ENCODE assay signal across 8 cellular contexts in genomic region chr1:227766015-227766634, GRCh38. TPM values are rescaled to one million over a fixed set of nuclear protein-coding genes. Genes with fewer than 3 reads are reported as not detected.
DNase-seq lines count a peak whose midpoint lies in the region; ATAC-seq and TF ChIP-seq lines count a peak whose summit lies in the region.

No MANE protein-coding gene starts in this region.

- DNase-seq in Right ventricle myocardium superior (peak; percentile 55), cardiac septum (ENCODE audit: low spot score) (no peak), PC-3 (peak; percentile 96), renal cortical epithelial cell (ENCODE audit: low read depth) (peak; percentile 21), nephron progenitor cell (no peak)
- peak; percentile 80 for DNase-seq in activated T-helper 2 cell treated with anti-CD3 and anti-CD28 coated beads, Interferon-gamma antibody, Interleukin-2, Interleukin-4, amounts not matched to agents 10 μg/mL and 5 μg/mL and 100 μg/mL, durations not matched to agents 14 hours and 24 hours and 36 hours (ENCODE audit: low spot score)

- CTCF ChIA-PET in PC-3 (lab: Charles Lee): interaction anchor here (0.6 to 1.2 kb wide), 3 partner anchors 23 to 187 kb away, joined by 4 to 6 read pairs (median 5); no protein-coding TSS in a partner anchor

- peaks cover 43% of the 10 kb centered on the region for H3K79me2 ChIP-seq in PC-3 (ENCODE audit: low read length)

- H3K9ac ChIP-seq in PC-3 (ENCODE audit: low read length): no peak overlapping the region

- no peaks in the 10 kb centered on the region for H3F3A ChIP-seq in PC-3 (ENCODE audit: low read length, unreplicated experiment)

- H3K9me3 ChIP-seq in PC-3 (ENCODE audit: low read length): no peaks in the 10 kb centered on the region

- H3K9me3 Mint-ChIP-seq in activated T-helper 2 cell treated with anti-CD3 and anti-CD28 coated beads, Interferon-gamma antibody, Interleukin-2, Interleukin-4, amounts not matched to agents 10 μg/mL and 5 μg/mL and 100 μg/mL, durations not matched to agents 14 hours and 24 hours and 36 hours: no peaks in the 10 kb centered on the region
- no peaks in the 10 kb centered on the region for H3K9me3 Mint-ChIP-seq in nephron progenitor cell

- peaks cover 31% of the 10 kb centered on the region for H4K20me1 ChIP-seq in PC-3 (ENCODE audit: low read length)

- POLR2A ChIA-PET in PC-3 (lab: Charles Lee; ENCODE audit: unreplicated experiment): no interaction called here

- no peaks in the 10 kb centered on the region for H3K27me3 ChIP-seq in PC-3 (ENCODE audit: low read length)

- 0 out of 2 replicates have a peak, but pooled peaks have one; percentile 7 for TF ChIP-seq CTCF in PC-3 (conservative IDR thresholded peaks at IDR 0.05; ENCODE audit: low read depth, low read length)
- no peak for TF ChIP-seq CTCF in nephron progenitor cell (IDR thresholded peaks at IDR 0.05)

- peaks cover 44% of the 10 kb centered on the region for H3K36me3 ChIP-seq in PC-3 (ENCODE audit: low read depth, low read length)

- peaks cover 51% of the 10 kb centered on the region for H3K4me1 ChIP-seq in PC-3 (ENCODE audit: insufficient read depth, low read length)

- BruUV-seq in PC-3 (replicated peaks; lab: Mats Ljungman, UMichigan): no TSS peak

- peaks cover 68% of the 10 kb centered on the region for H3K4me1 Mint-ChIP-seq in activated T-helper 2 cell treated with anti-CD3 and anti-CD28 coated beads, Interferon-gamma antibody, Interleukin-2, Interleukin-4, amounts not matched to agents 10 μg/mL and 5 μg/mL and 100 μg/mL, durations not matched to agents 14 hours and 24 hours and 36 hours (ENCODE audit: low read depth)
- no peaks in the 10 kb centered on the region for H3K4me1 Mint-ChIP-seq in nephron progenitor cell

- no peak overlapping the region for H3K4me3 ChIP-seq in PC-3 (ENCODE audit: low read length)

- ATAC-seq in Right ventricle myocardium superior (ENCODE audit: poor library complexity) (no peak), PC-3 (peak; percentile 73), GM21360 (IDR thresholded peaks at IDR 0.05; ENCODE audit: unreplicated experiment) (no peak), HG02763 (IDR thresholded peaks at IDR 0.05; ENCODE audit: unreplicated experiment) (no peak)

- no peaks in the 10 kb centered on the region for H3K27me3 Mint-ChIP-seq in activated T-helper 2 cell treated with anti-CD3 and anti-CD28 coated beads, Interferon-gamma antibody, Interleukin-2, Interleukin-4, amounts not matched to agents 10 μg/mL and 5 μg/mL and 100 μg/mL, durations not matched to agents 14 hours and 24 hours and 36 hours (ENCODE audit: low read depth)
- H3K27me3 Mint-ChIP-seq in nephron progenitor cell (ENCODE audit: low read depth, poor library complexity): peaks cover 3% of the 10 kb centered on the region

- peak overlapping the region; percentile 23 for H3K4me2 ChIP-seq in PC-3 (ENCODE audit: low read length)

- no peak overlapping the region for H2AFZ ChIP-seq in PC-3 (ENCODE audit: low read length)

- no peaks in the 10 kb centered on the region for H3K9me2 ChIP-seq in PC-3 (replicated peaks; ENCODE audit: low read length)

- peak overlapping the region; percentile 65 for H3K27ac Mint-ChIP-seq in activated T-helper 2 cell treated with anti-CD3 and anti-CD28 coated beads, Interferon-gamma antibody, Interleukin-2, Interleukin-4, amounts not matched to agents 10 μg/mL and 5 μg/mL and 100 μg/mL, durations not matched to agents 14 hours and 24 hours and 36 hours
- H3K27ac Mint-ChIP-seq in nephron progenitor cell: no peak overlapping the region

- no peak overlapping the region for H3K27ac ChIP-seq in PC-3 (ENCODE audit: low read length)

- H3K4me3 Mint-ChIP-seq in activated T-helper 2 cell treated with anti-CD3 and anti-CD28 coated beads, Interferon-gamma antibody, Interleukin-2, Interleukin-4, amounts not matched to agents 10 μg/mL and 5 μg/mL and 100 μg/mL, durations not matched to agents 14 hours and 24 hours and 36 hours (ENCODE audit: low read depth): peak overlapping the region; percentile 54
- no peak overlapping the region for H3K4me3 Mint-ChIP-seq in nephron progenitor cell

- intact Hi-C loops in Right ventricle myocardium superior (cut with DNase I) (no loop called here), cardiac septum (cut with DNase I) (loop anchor here (10.0 kb wide), 1 partner anchor 281 kb away; no protein-coding TSS in a partner anchor), PC-3 (cut with micrococcal nuclease) (loop anchor here (1.0 to 10.0 kb wide), 2 partner anchors 22 to 319 kb away; partner anchors contain the start of gene ARF1)
- intact Hi-C loops in activated T-helper 2 cell treated with anti-CD3 and anti-CD28 coated beads, Interferon-gamma antibody, Interleukin-2, Interleukin-4, amounts not matched to agents 10 μg/mL and 5 μg/mL and 100 μg/mL, durations not matched to agents 14 hours and 24 hours and 36 hours (cut with micrococcal nuclease): loop anchor here (1.0 to 10.0 kb wide), 2 partner anchors 22 to 319 kb away; partner anchors contain the start of gene ARF1

- H3K36me3 Mint-ChIP-seq in activated T-helper 2 cell treated with anti-CD3 and anti-CD28 coated beads, Interferon-gamma antibody, Interleukin-2, Interleukin-4, amounts not matched to agents 10 μg/mL and 5 μg/mL and 100 μg/mL, durations not matched to agents 14 hours and 24 hours and 36 hours (ENCODE audit: low read depth): peaks cover 48% of the 10 kb centered on the region
- peaks cover 38% of the 10 kb centered on the region for H3K36me3 Mint-ChIP-seq in nephron progenitor cell (ENCODE audit: low read depth)

RNA-seq across cellular contexts. Expression of gene SNAP47, which starts 30.9 kb away (rescaled TPM):
- 23.6 TPM for total RNA-seq in Right ventricle myocardium superior
- 44.0 TPM for total RNA-seq in cardiac septum
- 123 and 145 TPM in 2 replicates for total RNA-seq in PC-3 (2014; rRNA removed)
- total RNA-seq in activated T-helper 2 cell treated with anti-CD3 and anti-CD28 coated beads, Interferon-gamma antibody, Interleukin-2, Interleukin-4, amounts not matched to agents 10 μg/mL and 5 μg/mL and 100 μg/mL, durations not matched to agents 14 hours and 24 hours and 36 hours: 28.4 and 29.3 TPM in 2 replicates
- total RNA-seq in renal cortical epithelial cell: 44.1 and 65.5 TPM in 2 replicates

RNA-seq across cellular contexts. Expression of gene JMJD4, which starts 31.0 kb away (rescaled TPM):
- 6.6 TPM for total RNA-seq in Right ventricle myocardium superior
- total RNA-seq in cardiac septum: 10.7 TPM
- 80.5 and 87.8 TPM in 2 replicates for total RNA-seq in PC-3 (2014; rRNA removed)
- total RNA-seq in activated T-helper 2 cell treated with anti-CD3 and anti-CD28 coated beads, Interferon-gamma antibody, Interleukin-2, Interleukin-4, amounts not matched to agents 10 μg/mL and 5 μg/mL and 100 μg/mL, durations not matched to agents 14 hours and 24 hours and 36 hours: 26.6 and 27.5 TPM in 2 replicates
- total RNA-seq in renal cortical epithelial cell: 22.2 and 36.3 TPM in 2 replicates

RNA-seq across cellular contexts. Expression of gene PRSS38, which starts 49.4 kb away (rescaled TPM):
- total RNA-seq in Right ventricle myocardium superior (not detected), cardiac septum (not detected), PC-3 (2014; rRNA removed) (not detected in 2 replicates), renal cortical epithelial cell (not detected in 2 replicates)
- total RNA-seq in activated T-helper 2 cell treated with anti-CD3 and anti-CD28 coated beads, Interferon-gamma antibody, Interleukin-2, Interleukin-4, amounts not matched to agents 10 μg/mL and 5 μg/mL and 100 μg/mL, durations not matched to agents 14 hours and 24 hours and 36 hours: not detected in 2 replicates

Comparison
In these comparisons a context has a peak if more than half of its experiments do, and no peak if none do; other contexts are left out.
1. DNase-seq: peak in Right ventricle myocardium superior (single experiment), PC-3 (single experiment), activated T-helper 2 cell treated with anti-CD3 and anti-CD28 coated beads, Interferon-gamma antibody, Interleukin-2, Interleukin-4, amounts not matched to agents 10 μg/mL and 5 μg/mL and 100 μg/mL, durations not matched to agents 14 hours and 24 hours and 36 hours (single experiment) and renal cortical epithelial cell (single experiment); none in cardiac septum (single experiment) and nephron progenitor cell (single experiment).